18 cellular contexts compared by ENCODE assay signal in genomic region chr20:39785252-39785917, GRCh38.
"Had no signal": no experiment of that assay in that cellular context is flagged by ENCODE, and none has a peak within 500 bp of the region (broad histone marks: within the 10 kb centered on the region; RNA-seq: fewer than 3 reads in every experiment).

No MANE protein-coding gene starts in this region.

- H3K4me3 Mint-ChIP-seq: activated CD4-positive, alpha-beta memory T cell treated with anti-CD3 and anti-CD28 coated beads, Interleukin-2, amount 10 ng/mL, durations not matched to agents 7 days and 5 days; activated CD4-positive, alpha-beta T cell treated with anti-CD3 and anti-CD28 coated beads for 36 hours; central memory CD8-positive, alpha-beta T cell; mesothelial cell of epicardium; T-cell had no signal

- ATAC-seq: activated CD4-positive, alpha-beta T cell treated with anti-CD3 and anti-CD28 coated beads for 36 hours; left ventricle myocardium superior; sciatic nerve; T-cell; upper lobe of right lung had no signal

- H3K4me3 ChIP-seq: upper lobe of right lung had no signal

- H3K27me3 ChIP-seq: upper lobe of right lung had no signal

- H3K27me3 Mint-ChIP-seq: activated CD4-positive, alpha-beta memory T cell treated with anti-CD3 and anti-CD28 coated beads, Interleukin-2, amount 10 ng/mL, durations not matched to agents 7 days and 5 days; activated CD4-positive, alpha-beta T cell treated with anti-CD3 and anti-CD28 coated beads for 36 hours; central memory CD8-positive, alpha-beta T cell; progenitor cell of endocrine pancreas had no signal

- H3K9me3 ChIP-seq: upper lobe of right lung had no signal

- H3K4me1 Mint-ChIP-seq: activated CD4-positive, alpha-beta memory T cell treated with anti-CD3 and anti-CD28 coated beads, Interleukin-2, amount 10 ng/mL, durations not matched to agents 7 days and 5 days; activated CD4-positive, alpha-beta T cell treated with anti-CD3 and anti-CD28 coated beads for 36 hours; central memory CD8-positive, alpha-beta T cell; mesothelial cell of epicardium; T-cell had no signal

- H3K36me3 Mint-ChIP-seq: mesothelial cell of epicardium, T-cell had no signal

- DNase-seq: activated CD4-positive, alpha-beta memory T cell treated with anti-CD3 and anti-CD28 coated beads, Interleukin-2, amount 10 ng/mL, durations not matched to agents 7 days and 5 days; activated CD4-positive, alpha-beta T cell treated with anti-CD3 and anti-CD28 coated beads for 36 hours; activated naive CD4-positive, alpha-beta T cell; cortex of kidney; effector CD8-positive, alpha-beta T cell; foreskin melanocyte; head of caudate nucleus; left ventricle myocardium superior; stimulated activated CD4-positive, alpha-beta T cell treated with anti-CD3 and anti-CD28 coated beads, Interleukin-2, amount 100 ng/mL, for 24 hours; stimulated activated naive CD4-positive, alpha-beta T cell; T-cell; T1000; upper lobe of right lung had no signal

- H3K27ac ChIP-seq: upper lobe of right lung, VCaP had no signal

- H3K36me3 ChIP-seq: upper lobe of right lung had no signal

- H3K27ac Mint-ChIP-seq: activated CD4-positive, alpha-beta memory T cell treated with anti-CD3 and anti-CD28 coated beads, Interleukin-2, amount 10 ng/mL, durations not matched to agents 7 days and 5 days; activated CD4-positive, alpha-beta T cell treated with anti-CD3 and anti-CD28 coated beads for 36 hours; mesothelial cell of epicardium; progenitor cell of endocrine pancreas; T-cell had no signal

- H3K4me1 ChIP-seq: upper lobe of right lung had no signal

- H3K9me3 Mint-ChIP-seq: activated CD4-positive, alpha-beta memory T cell treated with anti-CD3 and anti-CD28 coated beads, Interleukin-2, amount 10 ng/mL, durations not matched to agents 7 days and 5 days had no signal
